ENCODE assay signal across 1 cellular context in the genomic region with DNA sequence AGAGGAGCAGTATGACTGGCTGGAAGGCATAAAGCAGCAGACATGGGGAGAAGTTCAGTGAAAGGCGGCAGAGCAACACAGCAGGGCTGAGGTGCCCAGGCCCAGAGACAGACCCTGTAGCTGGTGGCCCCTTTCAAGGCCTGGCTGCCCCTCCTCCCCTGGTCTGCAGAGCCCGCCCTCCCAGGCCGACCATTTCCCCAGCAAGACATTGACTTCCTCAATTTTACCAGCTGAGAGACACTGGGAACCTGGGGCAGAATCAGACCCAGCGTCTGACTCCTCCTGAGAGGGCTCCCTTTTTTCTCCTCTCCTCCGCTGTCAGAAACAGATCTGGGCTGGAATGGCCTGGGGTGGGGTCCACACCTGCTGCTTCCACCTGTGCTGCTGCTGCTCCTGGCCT.
TF ChIP-seq lines count a peak whose summit lies in the region.

A gene with protein sequence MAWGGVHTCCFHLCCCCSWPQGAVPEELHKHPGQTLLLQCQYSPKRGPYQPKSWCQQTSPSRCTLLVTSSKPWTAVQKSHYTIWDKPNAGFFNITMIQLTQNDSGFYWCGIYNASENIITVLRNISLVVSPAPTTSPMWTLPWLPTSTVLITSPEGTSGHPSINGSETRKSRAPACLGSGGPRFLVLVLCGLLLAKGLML (plus strand): TSS at position 262 of the 400 bp plus-strand sequence. CDS start 79 bp downstream, at position 341.

TF ChIP-seq in GM23338, 12 proteins besides CTCF, POLR2A, EP300 and RAD21 (continued from another document):
- TF ChIP-seq, protein P1, sequence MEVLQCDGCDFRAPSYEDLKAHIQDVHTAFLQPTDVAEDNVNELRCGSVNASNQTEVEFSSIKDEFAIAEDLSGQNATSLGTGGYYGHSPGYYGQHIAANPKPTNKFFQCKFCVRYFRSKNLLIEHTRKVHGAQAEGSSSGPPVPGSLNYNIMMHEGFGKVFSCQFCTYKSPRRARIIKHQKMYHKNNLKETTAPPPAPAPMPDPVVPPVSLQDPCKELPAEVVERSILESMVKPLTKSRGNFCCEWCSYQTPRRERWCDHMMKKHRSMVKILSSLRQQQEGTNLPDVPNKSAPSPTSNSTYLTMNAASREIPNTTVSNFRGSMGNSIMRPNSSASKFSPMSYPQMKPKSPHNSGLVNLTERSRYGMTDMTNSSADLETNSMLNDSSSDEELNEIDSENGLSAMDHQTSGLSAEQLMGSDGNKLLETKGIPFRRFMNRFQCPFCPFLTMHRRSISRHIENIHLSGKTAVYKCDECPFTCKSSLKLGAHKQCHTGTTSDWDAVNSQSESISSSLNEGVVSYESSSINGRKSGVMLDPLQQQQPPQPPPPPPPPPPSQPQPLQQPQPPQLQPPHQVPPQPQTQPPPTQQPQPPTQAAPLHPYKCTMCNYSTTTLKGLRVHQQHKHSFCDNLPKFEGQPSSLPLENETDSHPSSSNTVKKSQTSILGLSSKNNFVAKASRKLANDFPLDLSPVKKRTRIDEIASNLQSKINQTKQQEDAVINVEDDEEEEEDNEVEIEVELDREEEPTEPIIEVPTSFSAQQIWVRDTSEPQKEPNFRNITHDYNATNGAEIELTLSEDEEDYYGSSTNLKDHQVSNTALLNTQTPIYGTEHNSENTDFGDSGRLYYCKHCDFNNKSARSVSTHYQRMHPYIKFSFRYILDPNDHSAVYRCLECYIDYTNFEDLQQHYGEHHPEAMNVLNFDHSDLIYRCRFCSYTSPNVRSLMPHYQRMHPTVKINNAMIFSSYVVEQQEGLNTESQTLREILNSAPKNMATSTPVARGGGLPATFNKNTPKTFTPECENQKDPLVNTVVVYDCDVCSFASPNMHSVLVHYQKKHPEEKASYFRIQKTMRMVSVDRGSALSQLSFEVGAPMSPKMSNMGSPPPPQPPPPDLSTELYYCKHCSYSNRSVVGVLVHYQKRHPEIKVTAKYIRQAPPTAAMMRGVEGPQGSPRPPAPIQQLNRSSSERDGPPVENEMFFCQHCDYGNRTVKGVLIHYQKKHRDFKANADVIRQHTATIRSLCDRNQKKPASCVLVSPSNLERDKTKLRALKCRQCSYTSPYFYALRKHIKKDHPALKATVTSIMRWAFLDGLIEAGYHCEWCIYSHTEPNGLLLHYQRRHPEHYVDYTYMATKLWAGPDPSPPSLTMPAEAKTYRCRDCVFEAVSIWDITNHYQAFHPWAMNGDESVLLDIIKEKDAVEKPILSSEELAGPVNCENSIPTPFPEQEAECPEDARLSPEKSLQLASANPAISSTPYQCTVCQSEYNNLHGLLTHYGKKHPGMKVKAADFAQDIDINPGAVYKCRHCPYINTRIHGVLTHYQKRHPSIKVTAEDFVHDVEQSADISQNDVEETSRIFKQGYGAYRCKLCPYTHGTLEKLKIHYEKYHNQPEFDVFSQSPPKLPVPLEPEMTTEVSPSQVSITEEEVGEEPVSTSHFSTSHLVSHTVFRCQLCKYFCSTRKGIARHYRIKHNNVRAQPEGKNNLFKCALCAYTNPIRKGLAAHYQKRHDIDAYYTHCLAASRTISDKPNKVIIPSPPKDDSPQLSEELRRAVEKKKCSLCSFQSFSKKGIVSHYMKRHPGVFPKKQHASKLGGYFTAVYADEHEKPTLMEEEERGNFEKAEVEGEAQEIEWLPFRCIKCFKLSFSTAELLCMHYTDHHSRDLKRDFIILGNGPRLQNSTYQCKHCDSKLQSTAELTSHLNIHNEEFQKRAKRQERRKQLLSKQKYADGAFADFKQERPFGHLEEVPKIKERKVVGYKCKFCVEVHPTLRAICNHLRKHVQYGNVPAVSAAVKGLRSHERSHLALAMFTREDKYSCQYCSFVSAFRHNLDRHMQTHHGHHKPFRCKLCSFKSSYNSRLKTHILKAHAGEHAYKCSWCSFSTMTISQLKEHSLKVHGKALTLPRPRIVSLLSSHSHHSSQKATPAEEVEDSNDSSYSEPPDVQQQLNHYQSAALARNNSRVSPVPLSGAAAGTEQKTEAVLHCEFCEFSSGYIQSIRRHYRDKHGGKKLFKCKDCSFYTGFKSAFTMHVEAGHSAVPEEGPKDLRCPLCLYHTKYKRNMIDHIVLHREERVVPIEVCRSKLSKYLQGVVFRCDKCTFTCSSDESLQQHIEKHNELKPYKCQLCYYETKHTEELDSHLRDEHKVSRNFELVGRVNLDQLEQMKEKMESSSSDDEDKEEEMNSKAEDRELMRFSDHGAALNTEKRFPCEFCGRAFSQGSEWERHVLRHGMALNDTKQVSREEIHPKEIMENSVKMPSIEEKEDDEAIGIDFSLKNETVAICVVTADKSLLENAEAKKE (CRISPR knock-in tag; IDR thresholded peaks at IDR 0.05): no peak
- TF ChIP-seq JUNB (IDR thresholded peaks at IDR 0.05; ENCODE audit: unreplicated experiment): no peak
- TF ChIP-seq EZH2phosphoT487 (IDR thresholded peaks at IDR 0.05; ENCODE audit: unreplicated experiment): no peak
- TF ChIP-seq NANOG (IDR thresholded peaks at IDR 0.05; ENCODE audit: borderline replicate concordance): no peak
